16 cellular contexts compared by ENCODE assay signal in the genomic region with DNA sequence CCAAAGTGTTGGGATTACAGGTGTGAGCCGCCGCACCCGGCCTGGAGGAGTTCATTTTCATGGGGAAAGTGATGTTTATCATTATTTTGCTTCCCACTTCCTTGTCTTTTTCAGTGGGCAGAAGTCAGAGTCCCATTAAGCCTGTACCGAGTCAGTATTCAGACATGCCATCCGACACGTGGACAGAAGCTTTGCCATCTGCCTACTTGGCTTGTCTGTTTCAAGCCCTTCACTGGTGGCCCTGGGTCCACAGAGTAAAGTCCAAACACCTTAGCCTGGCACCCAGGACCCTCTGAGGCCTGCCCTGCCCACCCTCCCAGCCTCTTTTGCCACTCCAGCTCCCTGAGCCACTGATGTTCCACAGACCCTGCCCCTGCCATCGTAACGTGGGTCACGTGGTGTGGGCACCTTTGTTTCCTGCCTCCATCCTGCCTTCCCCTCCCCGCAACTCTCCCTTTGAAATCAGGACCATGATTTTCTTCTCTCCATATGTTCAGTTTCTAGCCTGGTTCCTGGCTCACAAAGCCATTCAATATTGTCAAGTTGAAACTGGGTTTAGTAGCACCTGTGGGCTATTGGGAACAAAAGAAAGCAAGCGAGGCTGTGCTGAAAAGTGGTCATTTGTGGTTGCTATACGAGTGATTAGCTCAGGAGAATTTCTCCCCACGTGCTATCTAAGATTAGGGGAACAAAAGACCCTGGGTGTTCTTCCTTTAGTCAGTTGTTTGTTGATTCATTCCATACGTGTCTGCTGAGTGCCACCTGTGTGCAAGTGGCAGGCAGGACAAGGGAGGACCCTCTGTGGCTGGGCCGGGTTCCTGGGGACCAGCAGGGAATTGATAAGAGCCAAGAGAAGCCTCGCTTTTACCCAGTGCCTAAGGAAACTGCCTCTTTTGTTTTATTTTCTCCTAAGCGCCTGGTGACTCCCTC. TPM values are rescaled to one million over a fixed set of nuclear protein-coding genes. Genes with fewer than 3 reads are reported as not detected.
DNase-seq lines count a peak whose midpoint lies in the region; ATAC-seq and TF ChIP-seq lines count a peak whose summit lies in the region.
"Had no signal": no experiment of that assay in that cellular context is flagged by ENCODE, and none has a peak within 500 bp of the region (broad histone marks: within the 10 kb centered on the region; RNA-seq: fewer than 3 reads in every experiment).

No MANE protein-coding gene starts in this region.

- no peak for TF ChIP-seq POLR2A in gastroesophageal sphincter (IDR thresholded peaks at IDR 0.05)

- H3K4me3 ChIP-seq in BLaER1 (no peak overlapping the region), gastroesophageal sphincter (no peak overlapping the region)
- H3K4me3 ChIP-seq: left lung, ovary, thoracic aorta had no signal

- H3K9me3 ChIP-seq in BLaER1 = peaks cover 8% of the 10 kb centered on the region
- no peaks in the 10 kb centered on the region for H3K9me3 ChIP-seq in gastroesophageal sphincter
- H3K9me3 ChIP-seq: left lung, ovary, thoracic aorta had no signal

- peak overlapping the region; percentile 51 for H3K4me2 ChIP-seq in BLaER1

- H3K36me3 ChIP-seq in BLaER1 = no peaks in the 10 kb centered on the region
- no peaks in the 10 kb centered on the region for H3K36me3 ChIP-seq in gastroesophageal sphincter
- H3K36me3 ChIP-seq: left lung, ovary, thoracic aorta had no signal

- H3K4me1 ChIP-seq in BLaER1 (peaks cover 53% of the 10 kb centered on the region), gastroesophageal sphincter (peaks cover 0 to 69% (median 3%) of the 10 kb centered on the region in 3 donors)

- in situ Hi-C loops in G401 (cut with HindIII; ENCODE audit: low sequenced_read_pairs) = no loop called here
- in situ Hi-C loops in KBM-7 (cut with MboI; ENCODE audit: low pct_unique_long_range_greater_than_20kb, low sequenced_read_pairs) = no loop called here

- no peak for TF ChIP-seq CTCF in gastroesophageal sphincter (IDR thresholded peaks at IDR 0.05)

- TF ChIP-seq EP300 in gastroesophageal sphincter (IDR thresholded peaks at IDR 0.05) = no peak

- no peaks in the 10 kb centered on the region for H4K20me1 ChIP-seq in BLaER1

- no peak overlapping the region; the same call in 1 of the 2 replicates for H3K9ac ChIP-seq in BLaER1

- WGBS in gastroesophageal sphincter (ENCODE audit: low coverage in 1 of 2), 2 donors = 84 to 85% methylated on average over 10 of the region's 17 CpGs

- H3K27ac ChIP-seq in BLaER1 (peak overlapping the region; percentile 44), gastroesophageal sphincter (peak overlapping the region in 3 of 4 donors; percentile 80 to 82 (median 81))
- H3K27ac ChIP-seq: HL-60, left lung, ovary had no signal

- DNase-seq in G401 (ENCODE audit: low spot score) (peak; percentile 82), NCI-H69 (lab: John Stamatoyannopoulos, UW) (peak; percentile 74), KBM-7 (no peak)
- DNase-seq: amniotic stem cell; foreskin melanocyte; ovary; stimulated activated CD4-positive, alpha-beta T cell treated with anti-CD3 and anti-CD28 coated beads, Interleukin-2, amount 100 ng/mL, for 48 hours had no signal

- no peak for ATAC-seq in gastroesophageal sphincter
- no peak for ATAC-seq in HG03159 (IDR thresholded peaks at IDR 0.05; ENCODE audit: unreplicated experiment)
- ATAC-seq in HG03521 (IDR thresholded peaks at IDR 0.05; ENCODE audit: unreplicated experiment) = no peak
- ATAC-seq: activated CD4-positive, CD25-positive, alpha-beta regulatory T cell treated with anti-CD3 and anti-CD28 coated beads, Interleukin-2, amount 50 U/mL, for 24 hours; activated T-helper 17 cell treated with anti-CD3 and anti-CD28 coated beads, Interleukin-2, amount 50 U/mL, for 72 hours had no signal

- H3K27me3 ChIP-seq in BLaER1 (no peaks in the 10 kb centered on the region), gastroesophageal sphincter (no peaks in the 10 kb centered on the region)
- H3K27me3 ChIP-seq: left lung, ovary had no signal

RNA-seq across cellular contexts. Expression of gene ODC1, which starts 5.1 kb away (rescaled TPM):
- 382 and 511 TPM in 2 replicates for total RNA-seq in G401 (2014; rRNA removed; shearing (Covaris generic))
- 100 to 1,000 TPM; 105 to 199 (median 137) TPM for total RNA-seq in gastroesophageal sphincter
